In genomic region chr14:64756712-64757111, GRCh38 we compare ENCODE assay signal across 1 cellular context.
TF ChIP-seq lines count a peak whose summit lies in the region.

No MANE protein-coding gene starts in this region.

TF ChIP-seq in HepG2, 621 proteins besides CTCF, POLR2A, EP300 and RAD21 (continued from another document):
- TF ChIP-seq ZNF512B (CRISPR knock-in tag; IDR thresholded peaks at IDR 0.05; ENCODE audit: borderline replicate concordance) (no peak), RARA (CRISPR knock-in tag; IDR thresholded peaks at IDR 0.05) (no peak), ZSCAN22 (CRISPR knock-in tag; IDR thresholded peaks at IDR 0.05) (no peak), TOPORS (CRISPR knock-in tag; IDR thresholded peaks at IDR 0.05) (no peak), BORCS8-MEF2B (CRISPR knock-in tag; IDR thresholded peaks at IDR 0.05) (no peak), ZNF230 (CRISPR knock-in tag; IDR thresholded peaks at IDR 0.05) (no peak), SIX1 (CRISPR knock-in tag; IDR thresholded peaks at IDR 0.05; ENCODE audit: borderline replicate concordance) (no peak), CREM (IDR thresholded peaks at IDR 0.05) (no peak), CREM (CRISPR knock-in tag; IDR thresholded peaks at IDR 0.05) (no peak), ZNF577 (CRISPR knock-in tag; IDR thresholded peaks at IDR 0.05; ENCODE audit: borderline replicate concordance, low read depth) (no peak), AGO1 (IDR thresholded peaks at IDR 0.05; ENCODE audit: low read depth, low read length, poor library complexity, severe bottlenecking) (no peak), RELA (CRISPR knock-in tag; IDR thresholded peaks at IDR 0.05) (no peak), ZNF746 (CRISPR knock-in tag; IDR thresholded peaks at IDR 0.05) (no peak), ZBTB14 (CRISPR knock-in tag; IDR thresholded peaks at IDR 0.05) (no peak)
- TF ChIP-seq, protein P1, sequence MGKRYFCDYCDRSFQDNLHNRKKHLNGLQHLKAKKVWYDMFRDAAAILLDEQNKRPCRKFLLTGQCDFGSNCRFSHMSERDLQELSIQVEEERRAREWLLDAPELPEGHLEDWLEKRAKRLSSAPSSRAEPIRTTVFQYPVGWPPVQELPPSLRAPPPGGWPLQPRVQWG (CRISPR knock-in tag; IDR thresholded peaks at IDR 0.05; ENCODE audit: borderline replicate concordance, low read depth), result no peak
